10 cellular contexts compared by ENCODE assay signal in the genomic region with DNA sequence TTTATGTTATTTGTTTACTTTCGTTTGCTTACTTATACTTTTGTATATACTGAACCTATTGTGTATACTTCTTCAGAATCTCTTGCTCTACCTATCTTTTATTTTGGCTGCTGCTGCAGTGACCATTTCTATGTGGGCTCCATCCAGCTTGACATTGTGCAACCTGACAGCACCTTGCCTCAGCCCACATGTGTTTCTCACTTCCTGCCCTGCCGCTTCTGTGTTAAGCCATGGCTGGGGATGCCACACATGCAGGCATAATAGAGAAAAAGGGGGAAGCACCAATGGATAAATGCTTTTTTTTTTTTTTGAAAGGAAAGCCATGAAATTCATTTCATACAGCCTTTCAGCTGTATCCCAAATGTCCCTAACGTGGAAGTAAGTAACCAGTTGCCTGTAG.
DNase-seq lines count a peak whose midpoint lies in the region; ATAC-seq lines count a peak whose summit lies in the region.
"Had no signal": no experiment of that assay in that cellular context is flagged by ENCODE, and none has a peak within 500 bp of the region (broad histone marks: within the 10 kb centered on the region; RNA-seq: fewer than 3 reads in every experiment).

No MANE protein-coding gene starts in this region.

- DNase-seq in NOMO-1 treated with dmso at 0.1 percent for 144 hours (lab: John Stamatoyannopoulos, UW; ENCODE audit: unreplicated experiment) (peak; percentile 49), superior temporal gyrus (ENCODE audit: extremely low spot score) (no peak), ureter (ENCODE audit: low spot score) (no peak)
- no peak for DNase-seq in activated effector memory CD4-positive, alpha-beta T cell treated with anti-CD3 and anti-CD28 coated beads, Interleukin-2, amount 50 U/mL, for 16 hours
- no peak for DNase-seq in activated T-cell treated with anti-CD3 and anti-CD28 coated beads, Interleukin-2, amount 50 U/mL, for 1 hour
- DNase-seq: CD8-positive, alpha-beta T cell; NCI-H1417 had no signal

- ATAC-seq in GM18870 (IDR thresholded peaks at IDR 0.05; ENCODE audit: unreplicated experiment) (peak; percentile 83), GM21515 (IDR thresholded peaks at IDR 0.05; ENCODE audit: unreplicated experiment) (peak; percentile 80), HG03135 (IDR thresholded peaks at IDR 0.05; ENCODE audit: unreplicated experiment) (peak; percentile 57)
- ATAC-seq: CD8-positive, alpha-beta T cell had no signal
